In the genomic region with DNA sequence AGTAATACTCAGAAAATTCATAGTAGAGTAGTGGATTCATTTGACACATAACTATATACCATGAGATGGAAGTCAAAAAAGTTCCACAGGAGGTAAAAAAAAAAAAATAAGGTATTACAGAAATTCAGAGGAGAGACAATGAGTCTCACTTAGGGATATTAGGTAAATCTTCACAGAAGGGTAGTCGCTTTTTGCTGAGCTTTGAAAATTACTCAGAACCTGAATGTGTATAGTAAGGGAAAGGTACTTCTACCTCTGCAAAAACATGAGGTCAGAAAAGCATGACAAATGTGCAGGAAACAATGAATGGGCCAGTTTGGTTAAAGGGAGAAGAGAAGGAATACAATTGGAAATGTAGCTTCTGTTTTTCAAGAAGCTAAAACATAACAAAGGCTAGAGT, we compare ENCODE assay signal across 25 cellular contexts.
A peak's percentile ranks its signal among the peaks of the same experiment; 100 is the strongest.
DNase-seq lines count a peak whose midpoint lies in the region; ATAC-seq, FAIRE-seq and TF ChIP-seq lines count a peak whose summit lies in the region.
"Had no signal": no experiment of that assay in that cellular context is flagged by ENCODE, and none has a peak within 500 bp of the region (broad histone marks: within the 10 kb centered on the region; RNA-seq: fewer than 3 reads in every experiment).

No MANE protein-coding gene starts in this region.

- H3K27me3 ChIP-seq in HepG2 (ENCODE audit: control insufficient read depth in 1 of 2, insufficient read depth in 2 of 2, low read length in 2 of 2) (no peaks in the 10 kb centered on the region), right lobe of liver (no peaks in the 10 kb centered on the region), IMR-90 (ENCODE audit: control insufficient read depth, insufficient read depth, low read length) (no peaks in the 10 kb centered on the region)
- H3K27me3 ChIP-seq: BLaER1 had no signal

- H3K18ac ChIP-seq in IMR-90 (ENCODE audit: low read depth, low read length), result no peak overlapping the region

- H3K4me3 ChIP-seq in HepG2 (replicated peaks in 1 of 3; ENCODE audit: insufficient read depth in 1 of 3, low read depth in 2 of 3, low read length in 3 of 3), result no peak overlapping the region
- H3K4me3 ChIP-seq in right lobe of liver, result no peak overlapping the region
- no peak overlapping the region for H3K4me3 ChIP-seq in IMR-90 (ENCODE audit: insufficient read depth, low read depth, low read length)
- H3K4me3 ChIP-seq: BLaER1, GM12878 had no signal

- H4K20me1 ChIP-seq in HepG2 (ENCODE audit: insufficient read depth, low read length) (no peaks in the 10 kb centered on the region), IMR-90 (ENCODE audit: insufficient read depth, low read length) (no peaks in the 10 kb centered on the region)
- H4K20me1 ChIP-seq: BLaER1 had no signal

- H3K9ac ChIP-seq in HepG2 (ENCODE audit: insufficient read depth, low read depth, low read length) (no peak overlapping the region), IMR-90 (ENCODE audit: low read depth, low read length) (no peak overlapping the region)
- H3K9ac ChIP-seq: BLaER1 had no signal

- H4K91ac ChIP-seq in IMR-90 (ENCODE audit: insufficient read depth, low read depth, low read length), result no peak overlapping the region

- H3K9me3 Mint-ChIP-seq in osteocyte (ENCODE audit: unreplicated experiment), result no peaks in the 10 kb centered on the region
- H3K9me3 Mint-ChIP-seq: CD4-positive, alpha-beta memory T cell had no signal

- no peak overlapping the region for H3K56ac ChIP-seq in IMR-90 (ENCODE audit: extremely low read depth, insufficient read depth, low read length)

- POLR2A ChIA-PET in HepG2 (lab: Yijun Ruan, JAX), result no interaction called here
- POLR2A ChIA-PET in IMR-90 (lab: Charles Lee; ENCODE audit: unreplicated experiment), result no interaction called here

- no peak for ATAC-seq in HepG2
- ATAC-seq in right lobe of liver, result no peak
- no peak for ATAC-seq in IMR-90 (ENCODE audit: low read depth)
- ATAC-seq: GM12878 had no signal

- H2BK20ac ChIP-seq in IMR-90 (ENCODE audit: low read depth, low read length), result no peak overlapping the region

- H3K27me3 Mint-ChIP-seq in osteocyte (ENCODE audit: unreplicated experiment), result no peaks in the 10 kb centered on the region
- H3K27me3 Mint-ChIP-seq: CD4-positive, CD25-positive, alpha-beta regulatory T cell had no signal

- intact Hi-C loops in HepG2 (cut with micrococcal nuclease; ENCODE audit: unreplicated experiment) (no loop called here), right lobe of liver (cut with DNase I) (no loop called here), IMR-90 (cut with micrococcal nuclease) (no loop called here)

- H2AK5ac ChIP-seq in IMR-90 (ENCODE audit: low read depth, low read length), result no peak overlapping the region

- no peak overlapping the region for H3K4ac ChIP-seq in IMR-90 (ENCODE audit: low read depth, low read length)

- no peaks in the 10 kb centered on the region for H3K4me1 ChIP-seq in HepG2 (ENCODE audit: insufficient read depth, low read length)
- peaks cover 0 to 24% (median under 1%) of the 10 kb centered on the region in 4 donors for H3K4me1 ChIP-seq in right lobe of liver
- no peaks in the 10 kb centered on the region for H3K4me1 ChIP-seq in IMR-90 (ENCODE audit: control insufficient read depth, insufficient read depth, low read length)
- H3K4me1 ChIP-seq: BE2C had no signal

- 0% methylated on average over 1 of the region's 1 CpG for WGBS in HepG2 (ENCODE audit: low lambda C conversion rate)
- WGBS in right lobe of liver (ENCODE audit: insufficient coverage, low coverage, low lambda C conversion rate, missing lambda C conversion rate), result 86% methylated on average over 1 of the region's 1 CpG
- WGBS in IMR-90 (ENCODE audit: extremely low coverage in 2 of 2, insufficient read length in 1 of 2), 2 experiments, result no CpG with 5 or more reads among the region's 1 CpG

- TF ChIP-seq CTCF in HepG2 (CRISPR knock-in tag; IDR thresholded peaks at IDR 0.05) (no peak), right lobe of liver (IDR thresholded peaks at IDR 0.05) (no peak), IMR-90 (conservative IDR thresholded peaks at IDR 0.05; ENCODE audit: low read depth, low read length) (no peak), osteocyte (IDR thresholded peaks at IDR 0.05) (no peak), GM13976 (IDR thresholded peaks at IDR 0.05; ENCODE audit: borderline replicate concordance, control extremely low read depth, extremely low read depth, insufficient read depth, missing control alignments) (no peak)

- H4K8ac ChIP-seq in IMR-90 (ENCODE audit: low read depth in 2 of 2, low read length in 2 of 2), result no peak overlapping the region

- no peak overlapping the region for H3K4me3 Mint-ChIP-seq in osteocyte (ENCODE audit: unreplicated experiment)
- H3K4me3 Mint-ChIP-seq: CD14-positive monocyte; CD4-positive, alpha-beta memory T cell; CD4-positive, CD25-positive, alpha-beta regulatory T cell; CD8-positive, alpha-beta memory T cell had no signal

- CTCF ChIA-PET in HepG2 (lab: Yijun Ruan, JAX; ENCODE audit: low intra/inter-chr PET ratio, low total read pairs), result no interaction called here
- CTCF ChIA-PET in IMR-90 (lab: Yijun Ruan, JAX), result no interaction called here

- H4K5ac ChIP-seq in IMR-90 (ENCODE audit: low read depth, low read length), result no peak overlapping the region

- in situ Hi-C loops in HepG2 (cut with HindIII; ENCODE audit: extremely low pct_ligation_motif_present, low pct_unique_long_range_greater_than_20kb) (no loop called here), IMR-90 (cut with MboI; ENCODE audit: low sequenced_read_pairs) (no loop called here), GM13976 (cut with MboI; ENCODE audit: low sequenced_read_pairs, unreplicated experiment) (no loop called here)

- H3K27ac Mint-ChIP-seq in osteocyte (ENCODE audit: unreplicated experiment), result peak overlapping the region; percentile 60
- H3K27ac Mint-ChIP-seq: CD14-positive monocyte; CD4-positive, alpha-beta memory T cell; CD4-positive, CD25-positive, alpha-beta regulatory T cell; CD8-positive, alpha-beta memory T cell had no signal

- H3K9me1 ChIP-seq in IMR-90 (ENCODE audit: insufficient read depth, low read length), result no peaks in the 10 kb centered on the region

- no peak for DNase-seq in HepG2 (ENCODE audit: low spot score)
- no peak for DNase-seq in right lobe of liver
- no peak for DNase-seq in IMR-90
- DNase-seq in osteocyte (ENCODE audit: extremely low spot score, unreplicated experiment), result no peak
- no peak for DNase-seq in caudate nucleus (lab: John Stamatoyannopoulos, UW)
- DNase-seq in GM13976 (ENCODE audit: low spot score), result no peak
- DNase-seq: ACHN; BE2C; C1 segment of cervical spinal cord; CD4-positive, alpha-beta memory T cell; CD4-positive, CD25-positive, alpha-beta regulatory T cell; CD8-positive, alpha-beta memory T cell; COR-L47; DMS 273 treated with DMSO at 0.1 percent for 48 hours; DMS153; DMS53; DMS79; EL; GDM1 had no signal

- no peak overlapping the region for H2BK120ac ChIP-seq in IMR-90 (ENCODE audit: low read depth, low read length)

- H3K4me1 Mint-ChIP-seq in osteocyte (ENCODE audit: unreplicated experiment), result peaks cover 55% of the 10 kb centered on the region

- H3K27ac ChIP-seq in HepG2 (ENCODE audit: extremely low read length, insufficient read depth, low read length) (no peak overlapping the region), right lobe of liver (no peak overlapping the region), IMR-90 (ENCODE audit: insufficient read depth, low read length) (no peak overlapping the region), caudate nucleus (ENCODE audit: low read depth, low read length) (no peak overlapping the region)
- H3K27ac ChIP-seq: 22Rv1, BLaER1 had no signal

- H3K79me2 ChIP-seq in HepG2 (ENCODE audit: insufficient read depth, low read length), result no peaks in the 10 kb centered on the region

- H3K9me3 ChIP-seq in HepG2 (ENCODE audit: low read length) (no peaks in the 10 kb centered on the region), right lobe of liver (no peaks in the 10 kb centered on the region), IMR-90 (ENCODE audit: control insufficient read depth, insufficient read depth, low read length) (no peaks in the 10 kb centered on the region)
- H3K9me3 ChIP-seq: BE2C, BLaER1 had no signal

- no peak overlapping the region for H3K14ac ChIP-seq in IMR-90 (replicated peaks; ENCODE audit: low read depth, low read length)

- H2BK15ac ChIP-seq in IMR-90 (ENCODE audit: low read depth, low read length), result no peak overlapping the region

- H2AFZ ChIP-seq in HepG2 (ENCODE audit: low read length) (no peak overlapping the region), IMR-90 (replicated peaks; ENCODE audit: low read length, poor library complexity) (no peak overlapping the region)

- H3K79me1 ChIP-seq in IMR-90 (ENCODE audit: low read depth in 1 of 2, low read length in 2 of 2), result no peaks in the 10 kb centered on the region

- no peak for TF ChIP-seq POLR2A in HepG2 (IDR thresholded peaks at IDR 0.05; ENCODE audit: insufficient read depth in 1 of 2, low read depth in 2 of 2, low read length in 2 of 2)
- no peak for TF ChIP-seq POLR2A in right lobe of liver (IDR thresholded peaks at IDR 0.05)
- TF ChIP-seq POLR2A in IMR-90 (IDR thresholded peaks at IDR 0.05; ENCODE audit: low read depth, low read length), result no peak

- H3K4me2 ChIP-seq in HepG2 (ENCODE audit: low read depth, low read length) (no peak overlapping the region), IMR-90 (ENCODE audit: low read depth, low read length) (no peak overlapping the region)
- H3K4me2 ChIP-seq: BLaER1 had no signal

- dilution Hi-C loops in IMR-90 (cut with HindIII; ENCODE audit: low sequenced_read_pairs, unreplicated experiment), result no loop called here

- FAIRE-seq in HepG2 (lab: Jason Lieb, UNC), result no peak
- FAIRE-seq: GM12878, GM12892, GM19239 had no signal

- H2BK5ac ChIP-seq in IMR-90 (ENCODE audit: low read depth, low read length, poor library complexity, severe bottlenecking), result no peak overlapping the region

- no TSS peak for BruUV-seq in HepG2 (replicated peaks; lab: Mats Ljungman, UMichigan)
- BruUV-seq in IMR-90 (replicated peaks; lab: Mats Ljungman, UMichigan), result no TSS peak

- TF ChIP-seq EP300 in HepG2 (IDR thresholded peaks at IDR 0.05; ENCODE audit: low read depth in 2 of 2, low read length in 2 of 2) (no peak), HepG2 (CRISPR knock-in tag; IDR thresholded peaks at IDR 0.05; ENCODE audit: borderline replicate concordance) (no peak)

- H3K36me3 ChIP-seq in HepG2 (replicated peaks in 1 of 2; ENCODE audit: control insufficient read depth in 1 of 2, insufficient read depth in 2 of 2, low read length in 2 of 2) (no peaks in the 10 kb centered on the region), right lobe of liver (no peaks in the 10 kb centered on the region), IMR-90 (ENCODE audit: control insufficient read depth, insufficient read depth, low read length) (no peaks in the 10 kb centered on the region)
- H3K36me3 ChIP-seq: BE2C, BLaER1 had no signal

- no peak for TF ChIP-seq RAD21 in HepG2 (CRISPR knock-in tag; IDR thresholded peaks at IDR 0.05)
- no peak for TF ChIP-seq RAD21 in IMR-90 (IDR thresholded peaks at IDR 0.05; ENCODE audit: low read length)

- peaks cover 80% of the 10 kb centered on the region for H3K36me3 Mint-ChIP-seq in osteocyte (ENCODE audit: unreplicated experiment)
- H3K36me3 Mint-ChIP-seq: CD14-positive monocyte; CD4-positive, alpha-beta memory T cell; CD4-positive, CD25-positive, alpha-beta regulatory T cell; CD8-positive, alpha-beta memory T cell had no signal

- H3K23ac ChIP-seq in IMR-90 (ENCODE audit: low read depth, low read length), result no peak overlapping the region

- H2AK9ac ChIP-seq in IMR-90 (replicated peaks; ENCODE audit: low read depth, low read length, poor library complexity), result no peak overlapping the region
